15 cellular contexts compared by ENCODE assay signal in genomic region chr12:72673853-72674252, GRCh38.
DNase-seq lines count a peak whose midpoint lies in the region; ATAC-seq lines count a peak whose summit lies in the region.
"Had no signal": no experiment of that assay in that cellular context is flagged by ENCODE, and none has a peak within 500 bp of the region (broad histone marks: within the 10 kb centered on the region; RNA-seq: fewer than 3 reads in every experiment).

No MANE protein-coding gene starts in this region.

- ATAC-seq in GM18519 (IDR thresholded peaks at IDR 0.05; ENCODE audit: low FRiP score, unreplicated experiment) (peak; percentile 70), GM21447 (IDR thresholded peaks at IDR 0.05; ENCODE audit: unreplicated experiment) (peak; percentile 57), HG03103 (IDR thresholded peaks at IDR 0.05; ENCODE audit: low read depth, unreplicated experiment) (peak; percentile 87)
- ATAC-seq: pancreas, T-helper 17 cell had no signal

- H3K9ac ChIP-seq in SK-N-MC (ENCODE audit: insufficient read length) = no peak overlapping the region

- H3K4me3 ChIP-seq in SK-N-MC = peak overlapping the region; percentile 31; the same call in 1 of the 2 replicates
- H3K4me3 ChIP-seq: pancreas had no signal

- DNase-seq in SK-N-MC (ENCODE audit: low read depth, low spot score) = no peak
- DNase-seq in NCI-H1092 (lab: John Stamatoyannopoulos, UW) = no peak
- no peak for DNase-seq in NCI-H2081 treated with DMSO at 0.1 percent for 48 hours (lab: John Stamatoyannopoulos, UW)
- DNase-seq in HPDE6-E6E7 (ENCODE audit: extremely low spot score) = no peak
- no peak for DNase-seq in activated naive CD4-positive, alpha-beta T cell (lab: John Stamatoyannopoulos, UW)
- DNase-seq: activated CD4-positive, alpha-beta memory T cell treated with anti-CD3 and anti-CD28 coated beads, Interleukin-2, amount 10 ng/mL, durations not matched to agents 7 days and 5 days; cortex of kidney; NCI-H187; OCI-M1; pancreas; stimulated activated CD4-positive, alpha-beta T cell treated with anti-CD3 and anti-CD28 coated beads, Interleukin-4, amount 100 ng/mL, for 24 hours; T-helper 17 cell had no signal

- no peaks in the 10 kb centered on the region for H3K9me3 ChIP-seq in SK-N-MC (ENCODE audit: low read depth, low read length)
- H3K9me3 ChIP-seq: pancreas had no signal

- no peaks in the 10 kb centered on the region; the same call in 1 of the 2 replicates for H3K36me3 ChIP-seq in SK-N-MC (ENCODE audit: insufficient read depth, low read length)
- H3K36me3 ChIP-seq: pancreas had no signal

- H3K27ac ChIP-seq in SK-N-MC = peak overlapping the region; percentile 81
- H3K27ac ChIP-seq: pancreas had no signal
